ENCODE assay signal across 20 cellular contexts in the genomic region with DNA sequence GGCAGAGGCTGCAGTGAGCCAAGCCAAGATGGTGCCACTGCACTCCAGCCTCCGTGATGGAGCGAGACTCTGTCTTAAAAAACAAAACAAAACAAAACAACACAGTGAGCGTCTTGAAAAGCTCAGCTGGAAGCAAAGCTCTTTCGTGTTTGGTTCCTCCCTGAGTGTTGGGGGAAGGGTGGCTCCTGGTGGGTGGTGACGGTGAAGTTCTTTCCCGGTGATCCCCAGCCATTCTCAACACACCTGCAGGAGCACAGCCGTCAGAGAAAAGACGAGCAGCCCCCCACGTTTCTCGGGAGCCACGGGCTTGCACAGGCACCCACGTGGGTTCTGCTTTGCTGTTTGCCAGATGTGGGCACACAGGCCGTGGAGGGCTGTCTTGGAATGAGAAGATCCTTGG. TPM values are rescaled to one million over a fixed set of nuclear protein-coding genes. Genes with fewer than 3 reads are reported as not detected.
DNase-seq lines count a peak whose midpoint lies in the region; ATAC-seq, FAIRE-seq and TF ChIP-seq lines count a peak whose summit lies in the region.
"Had no signal": no experiment of that assay in that cellular context is flagged by ENCODE, and none has a peak within 500 bp of the region (broad histone marks: within the 10 kb centered on the region; RNA-seq: fewer than 3 reads in every experiment).

No MANE protein-coding gene starts in this region.

- DNase-seq in HepG2 (ENCODE audit: low spot score) (no peak), right lobe of liver (no peak), GM19239 (ENCODE audit: insufficient read length, low spot score) (no peak)
- DNase-seq: DMS 273 treated with DMSO at 0.1 percent for 48 hours, Kasumi-1, MM.1S, NCI-H1092 treated with DMSO at 0.1 percent for 48 hours, NCI-H1694, NCI-H2081 treated with DMSO at 0.1 percent for 48 hours, NCI-H446 treated with DMSO at 0.1 percent for 48 hours had no signal

- TF ChIP-seq EP300 in HepG2 (IDR thresholded peaks at IDR 0.05; ENCODE audit: low read depth in 2 of 2, low read length in 2 of 2) = no peak
- no peak for TF ChIP-seq EP300 in HepG2 (CRISPR knock-in tag; IDR thresholded peaks at IDR 0.05; ENCODE audit: borderline replicate concordance)

- peaks cover 23% of the 10 kb centered on the region for H3K4me1 Mint-ChIP-seq in brain

- in situ Hi-C loops in HepG2 (cut with HindIII; ENCODE audit: extremely low pct_ligation_motif_present, low pct_unique_long_range_greater_than_20kb) = no loop called here

- H3K9me3 ChIP-seq in HepG2 (ENCODE audit: low read length) = no peaks in the 10 kb centered on the region
- H3K9me3 ChIP-seq in right lobe of liver = no peaks in the 10 kb centered on the region
- no peaks in the 10 kb centered on the region for H3K9me3 ChIP-seq in HUES48 (ENCODE audit: control insufficient read depth, insufficient read depth, low read length)
- H3K9me3 ChIP-seq: SJSA1 had no signal

- no TSS peak for BruUV-seq in HepG2 (replicated peaks; lab: Mats Ljungman, UMichigan)

- no peak overlapping the region for H3K27ac ChIP-seq in HepG2 (ENCODE audit: extremely low read length, insufficient read depth, low read length)
- no peak overlapping the region for H3K27ac ChIP-seq in right lobe of liver
- H3K27ac ChIP-seq in HUES48 (ENCODE audit: low read depth, low read length) = no peak overlapping the region
- H3K27ac ChIP-seq: HL-60, SJSA1 had no signal

- H3K9ac ChIP-seq in HepG2 (ENCODE audit: insufficient read depth, low read depth, low read length) = no peak overlapping the region
- H3K9ac ChIP-seq in HUES48 (ENCODE audit: low read depth, low read length) = no peak overlapping the region

- POLR2A ChIA-PET in HepG2 (lab: Yijun Ruan, JAX) = no interaction called here

- TF ChIP-seq POLR2A in HepG2 (IDR thresholded peaks at IDR 0.05; ENCODE audit: insufficient read depth in 1 of 2, low read depth in 2 of 2, low read length in 2 of 2) = no peak
- TF ChIP-seq POLR2A in right lobe of liver (IDR thresholded peaks at IDR 0.05) = no peak

- no peak overlapping the region for H3K4me3 ChIP-seq in HepG2 (replicated peaks in 1 of 3; ENCODE audit: insufficient read depth in 1 of 3, low read depth in 2 of 3, low read length in 3 of 3)
- no peak overlapping the region for H3K4me3 ChIP-seq in right lobe of liver
- peak overlapping the region; percentile 16; the same call in 1 of the 2 replicates for H3K4me3 ChIP-seq in HUES48 (ENCODE audit: low read depth, low read length)
- H3K4me3 ChIP-seq: SJSA1 had no signal

- H3K27me3 Mint-ChIP-seq in brain = peaks cover 94% of the 10 kb centered on the region

- ATAC-seq in HepG2 = no peak
- ATAC-seq in right lobe of liver = no peak
- no peak for ATAC-seq in GM21619 (IDR thresholded peaks at IDR 0.05; ENCODE audit: unreplicated experiment)
- no peak for ATAC-seq in GM18498 (IDR thresholded peaks at IDR 0.05; ENCODE audit: unreplicated experiment)
- ATAC-seq: Panc1 had no signal

- intact Hi-C loops in HepG2 (cut with micrococcal nuclease; ENCODE audit: unreplicated experiment) (no loop called here), right lobe of liver (cut with DNase I) (loop anchor here (10.0 kb wide), 3 partner anchors 99 to 179 kb away; no protein-coding TSS in a partner anchor)

- H3K4me1 ChIP-seq in HepG2 (ENCODE audit: insufficient read depth, low read length) (no peaks in the 10 kb centered on the region), right lobe of liver (no peaks in the 10 kb centered on the region), HUES48 (ENCODE audit: control insufficient read depth, insufficient read depth, low read length) (peaks cover 28% of the 10 kb centered on the region)
- H3K4me1 ChIP-seq: SJSA1 had no signal

- peak overlapping the region in 1 of 5 experiments; percentile 9 for H3K27ac Mint-ChIP-seq in brain
- H3K27ac Mint-ChIP-seq: T-helper 1 cell treated with Interleukin-12 subunit alpha and Interleukin-12 subunit beta and Interleukin-4 antibody, amounts not matched to agents 30 μg/mL and 1 μg/mL, for 36 hours had no signal

- FAIRE-seq in HepG2 (lab: Jason Lieb, UNC) (no peak), GM19239 (lab: Jason Lieb, UNC) (no peak)
- FAIRE-seq: G401.6 had no signal

- H4K20me1 ChIP-seq in HepG2 (ENCODE audit: insufficient read depth, low read length) = peaks cover 5% of the 10 kb centered on the region; the same call in 1 of the 2 replicates

- H3K4me2 ChIP-seq in HepG2 (ENCODE audit: low read depth, low read length) = no peak overlapping the region

- H3K36me3 Mint-ChIP-seq in brain = no peaks in the 10 kb centered on the region

- H3K27me3 ChIP-seq in HepG2 (ENCODE audit: control insufficient read depth in 1 of 2, insufficient read depth in 2 of 2, low read length in 2 of 2) (peaks cover 41 to 94% of the 10 kb centered on the region in 2 experiments), right lobe of liver (peaks cover 14 to 42% of the 10 kb centered on the region in 2 donors), HUES48 (ENCODE audit: control insufficient read depth, insufficient read depth, low read length) (peaks cover 88% of the 10 kb centered on the region)

- TF ChIP-seq CTCF in HepG2 (CRISPR knock-in tag; IDR thresholded peaks at IDR 0.05) (no peak), right lobe of liver (IDR thresholded peaks at IDR 0.05) (no peak), brain (conservative IDR thresholded peaks at IDR 0.05) (no peak)

- H2AFZ ChIP-seq in HepG2 (ENCODE audit: low read length) = no peak overlapping the region

- H3K9me3 Mint-ChIP-seq in brain = peaks cover 0 to 14% (median 0%) of the 10 kb centered on the region in 5 experiments
- H3K9me3 Mint-ChIP-seq: T-helper 1 cell treated with Interleukin-12 subunit alpha and Interleukin-12 subunit beta and Interleukin-4 antibody, amounts not matched to agents 30 μg/mL and 1 μg/mL, for 36 hours had no signal

- no peaks in the 10 kb centered on the region for H3K36me3 ChIP-seq in HepG2 (replicated peaks in 1 of 2; ENCODE audit: control insufficient read depth in 1 of 2, insufficient read depth in 2 of 2, low read length in 2 of 2)
- H3K36me3 ChIP-seq in right lobe of liver = no peaks in the 10 kb centered on the region
- no peaks in the 10 kb centered on the region for H3K36me3 ChIP-seq in HUES48 (ENCODE audit: control insufficient read depth, insufficient read depth, low read length)
- H3K36me3 ChIP-seq: SJSA1 had no signal

- no peaks in the 10 kb centered on the region for H3K79me2 ChIP-seq in HepG2 (ENCODE audit: insufficient read depth, low read length)

- H3K4me3 Mint-ChIP-seq in brain = peak overlapping the region in 4 of 5 experiments; percentile 33 to 84 (median 62)
- H3K4me3 Mint-ChIP-seq: T-helper 1 cell treated with Interleukin-12 subunit alpha and Interleukin-12 subunit beta and Interleukin-4 antibody, amounts not matched to agents 30 μg/mL and 1 μg/mL, for 36 hours had no signal

- TF ChIP-seq RAD21 in HepG2 (CRISPR knock-in tag; IDR thresholded peaks at IDR 0.05) = no peak

- CTCF ChIA-PET in HepG2 (lab: Yijun Ruan, JAX; ENCODE audit: low intra/inter-chr PET ratio, low total read pairs) = no interaction called here

- 11% methylated on average over 13 of the region's 13 CpGs for WGBS in HepG2 (ENCODE audit: low lambda C conversion rate)
- 7% methylated on average over 13 of the region's 13 CpGs for WGBS in right lobe of liver (ENCODE audit: insufficient coverage, low coverage, low lambda C conversion rate, missing lambda C conversion rate)

RNA-seq across cellular contexts. Expression of a gene that starts 3.2 kb away (rescaled TPM):
- total RNA-seq in HepG2 (2016; rRNA removed; fragmentation: Illumina TruSeq; extraction: Trizol) (not detected in 2 replicates), right lobe of liver (not detected)
- not detected in 2 replicates for total RNA-seq in HepG2 (2016; cell fraction: cytosol; rRNA removed; fragmentation: Illumina TruSeq; extraction: Trizol; ENCODE audit: low read depth)
- total RNA-seq in HepG2 (2016; cell fraction: insoluble cytoplasmic fraction; rRNA removed; fragmentation: Illumina TruSeq; extraction: Trizol) = not detected in 2 replicates
- total RNA-seq in HepG2 (2016; cell fraction: membrane; rRNA removed; fragmentation: Illumina TruSeq; extraction: Trizol) = not detected in 2 replicates
- not detected in 2 replicates for total RNA-seq in HepG2 (2016; cell fraction: nucleus; rRNA removed; fragmentation: Illumina TruSeq; extraction: Trizol)
- polyA plus RNA-seq in HepG2 (2011; rRNA removed) (not detected in 2 replicates), brain (ENCODE audit: insufficient read depth, low read depth, low replicate concordance) (not detected)
- polyA plus RNA-seq in HepG2 (2011; cell fraction: cytosol; rRNA removed) = not detected in 2 replicates
- not detected in 2 replicates for polyA plus RNA-seq in HepG2 (2011; cell fraction: nucleus; rRNA removed)
- not detected in 2 replicates for polyA plus RNA-seq in HepG2 (2012)
- polyA plus RNA-seq in HepG2 (2016; cell fraction: cytosol; fragmentation: Illumina TruSeq; extraction: Trizol; ENCODE audit: low read depth) = not detected in 2 replicates
- polyA plus RNA-seq in HepG2 (2016; cell fraction: insoluble cytoplasmic fraction; fragmentation: Illumina TruSeq; extraction: Trizol; ENCODE audit: low read depth) = not detected in 2 replicates
- polyA plus RNA-seq in HepG2 (2016; cell fraction: membrane; fragmentation: Illumina TruSeq; extraction: Trizol; ENCODE audit: low read depth) = not detected in 2 replicates
- not detected in 2 replicates for polyA plus RNA-seq in HepG2 (2016; cell fraction: nucleus; fragmentation: Illumina TruSeq; extraction: Trizol; ENCODE audit: insufficient read depth, low read depth)
- polyA minus RNA-seq in HepG2 (2011; rRNA and poly(A)+ RNA removed; ENCODE audit: low replicate concordance) = not detected in 2 replicates
- polyA minus RNA-seq in HepG2 (2011; cell fraction: cytosol; rRNA and poly(A)+ RNA removed) = not detected in 2 replicates
- polyA minus RNA-seq in HepG2 (2011; cell fraction: nucleus; rRNA and poly(A)+ RNA removed) = not detected in 2 replicates
- total RNA-seq: HT1080, SJSA1 had no signal

RNA-seq across cellular contexts. Expression of a gene that starts 51.0 kb away (rescaled TPM):
- 33.6 and 110 TPM in 2 replicates for total RNA-seq in HepG2 (2016; rRNA removed; fragmentation: Illumina TruSeq; extraction: Trizol)
- 27.1 and 27.6 TPM in 2 replicates for total RNA-seq in HepG2 (2016; cell fraction: cytosol; rRNA removed; fragmentation: Illumina TruSeq; extraction: Trizol; ENCODE audit: low read depth)
- total RNA-seq in HepG2 (2016; cell fraction: insoluble cytoplasmic fraction; rRNA removed; fragmentation: Illumina TruSeq; extraction: Trizol) = 25.3 and 116 TPM in 2 replicates
- 36.6 and 38.0 TPM in 2 replicates for total RNA-seq in HepG2 (2016; cell fraction: membrane; rRNA removed; fragmentation: Illumina TruSeq; extraction: Trizol)
- total RNA-seq in HepG2 (2016; cell fraction: nucleus; rRNA removed; fragmentation: Illumina TruSeq; extraction: Trizol) = 145 and 168 TPM in 2 replicates
- 191 and 280 TPM in 2 replicates for polyA plus RNA-seq in HepG2 (2011; rRNA removed)
- polyA plus RNA-seq in HepG2 (2011; cell fraction: cytosol; rRNA removed) = 57.2 and 94.5 TPM in 2 replicates
- polyA plus RNA-seq in HepG2 (2011; cell fraction: nucleus; rRNA removed) = 3,698 and 4,960 TPM in 2 replicates
- polyA plus RNA-seq in HepG2 (2012) = 173 and 220 TPM in 2 replicates
- 16.5 and 18.1 TPM in 2 replicates for polyA plus RNA-seq in HepG2 (2016; cell fraction: cytosol; fragmentation: Illumina TruSeq; extraction: Trizol; ENCODE audit: low read depth)
- polyA plus RNA-seq in HepG2 (2016; cell fraction: insoluble cytoplasmic fraction; fragmentation: Illumina TruSeq; extraction: Trizol; ENCODE audit: low read depth) = 36.5 and 42.6 TPM in 2 replicates
- 30.7 and 32.6 TPM in 2 replicates for polyA plus RNA-seq in HepG2 (2016; cell fraction: membrane; fragmentation: Illumina TruSeq; extraction: Trizol; ENCODE audit: low read depth)
- polyA plus RNA-seq in HepG2 (2016; cell fraction: nucleus; fragmentation: Illumina TruSeq; extraction: Trizol; ENCODE audit: insufficient read depth, low read depth) = 553 and 603 TPM in 2 replicates
- 0.07 and 195 TPM in 2 replicates for polyA minus RNA-seq in HepG2 (2011; rRNA and poly(A)+ RNA removed; ENCODE audit: low replicate concordance)
- 33.4 and 43.3 TPM in 2 replicates for polyA minus RNA-seq in HepG2 (2011; cell fraction: cytosol; rRNA and poly(A)+ RNA removed)
- 176 and 196 TPM in 2 replicates for polyA minus RNA-seq in HepG2 (2011; cell fraction: nucleus; rRNA and poly(A)+ RNA removed)
- 10 to 100 TPM; 29.8 to 99.4 (median 54.1) TPM for total RNA-seq in right lobe of liver
- 0.20 TPM for polyA plus RNA-seq in brain (ENCODE audit: insufficient read depth, low read depth, low replicate concordance)
- total RNA-seq: HT1080, SJSA1 had no signal
